ENCODE assay signal across 19 cellular contexts in the genomic region with DNA sequence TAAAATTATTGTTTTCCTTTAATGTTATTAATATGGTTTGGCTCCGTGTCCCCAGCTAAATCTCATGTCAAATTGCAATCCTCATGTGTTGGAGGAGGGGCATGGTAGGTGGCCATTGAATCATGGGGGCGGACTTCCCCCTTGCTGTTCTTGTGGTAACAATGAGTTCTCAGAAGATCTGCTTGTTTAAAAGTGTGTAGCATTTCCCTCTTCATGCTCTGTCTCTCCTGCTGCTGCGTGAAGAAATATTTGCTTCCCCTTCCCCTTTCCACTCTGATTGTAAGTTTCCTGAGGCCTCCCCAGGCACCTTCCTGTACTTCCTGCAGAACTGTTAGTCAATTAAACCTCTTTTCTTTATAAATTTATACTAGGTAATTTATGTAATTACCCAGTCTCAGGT.
"Had no signal": no experiment of that assay in that cellular context is flagged by ENCODE, and none has a peak within 500 bp of the region (broad histone marks: within the 10 kb centered on the region; RNA-seq: fewer than 3 reads in every experiment).

No MANE protein-coding gene starts in this region.

- H3K36me3 Mint-ChIP-seq: activated naive CD8-positive, alpha-beta T cell treated with anti-CD3 and anti-CD28 coated beads for 36 hours had no signal

- H3K4me3 ChIP-seq: coronary artery, lower lobe of right lung, tibial artery, vagina had no signal

- H3K4me3 Mint-ChIP-seq: activated naive CD8-positive, alpha-beta T cell treated with anti-CD3 and anti-CD28 coated beads for 36 hours; activated T-cell treated with anti-CD3 and anti-CD28 coated beads, Interleukin-2, amount 50 U/mL, for 4 hours; central memory CD8-positive, alpha-beta T cell had no signal

- H3K4me1 ChIP-seq: lower lobe of right lung, vagina had no signal

- H3K9me3 Mint-ChIP-seq: activated naive CD8-positive, alpha-beta T cell treated with anti-CD3 and anti-CD28 coated beads for 36 hours; activated T-cell treated with anti-CD3 and anti-CD28 coated beads, Interleukin-2, amount 50 U/mL, for 4 hours; central memory CD8-positive, alpha-beta T cell had no signal

- ATAC-seq: activated T-cell treated with anti-CD3 and anti-CD28 coated beads, Interleukin-2, amount 50 U/mL, for 4 hours; esophagus mucosa; left colon; lower lobe of right lung had no signal

- DNase-seq: activated CD4-positive, alpha-beta T cell treated with anti-CD3 and anti-CD28 coated beads, Interleukin-2, amount 50 U/mL, for 4 hours; activated CD4-positive, CD25-positive, alpha-beta regulatory T cell treated with anti-CD3 and anti-CD28 coated beads, Interleukin-2, amount 50 U/mL, for 72 hours; activated gamma-delta T cell; activated naive CD8-positive, alpha-beta T cell treated with anti-CD3 and anti-CD28 coated beads for 36 hours; activated T-cell treated with anti-CD3 and anti-CD28 coated beads, Interleukin-2, amount 50 U/mL, for 4 hours; brain microvascular endothelial cell; left colon; lower lobe of right lung; midbrain; posterior cingulate gyrus; stimulated activated CD4-positive, alpha-beta T cell treated with anti-CD3 and anti-CD28 coated beads, Interleukin-15, amount 100 ng/mL, for 24 hours; stimulated activated CD4-positive, alpha-beta T cell treated with anti-CD3 and anti-CD28 coated beads, Interleukin-4, amount 100 ng/mL, for 24 hours; stimulated activated naive CD4-positive, alpha-beta T cell; T-helper 9 cell; tibial artery had no signal

- H3K27me3 ChIP-seq: brain microvascular endothelial cell, tibial artery, vagina had no signal

- H3K36me3 ChIP-seq: brain microvascular endothelial cell, lower lobe of right lung, tibial artery, vagina had no signal

- H3K27ac Mint-ChIP-seq: activated naive CD8-positive, alpha-beta T cell treated with anti-CD3 and anti-CD28 coated beads for 36 hours had no signal

- H3K4me1 Mint-ChIP-seq: central memory CD8-positive, alpha-beta T cell had no signal

- H3K27me3 Mint-ChIP-seq: activated naive CD8-positive, alpha-beta T cell treated with anti-CD3 and anti-CD28 coated beads for 36 hours; central memory CD8-positive, alpha-beta T cell had no signal

- H3K27ac ChIP-seq: brain microvascular endothelial cell, coronary artery, lower lobe of right lung, tibial artery, vagina had no signal

- H3K9me3 ChIP-seq: lower lobe of right lung, tibial artery, vagina had no signal
